1 cellular context compared by ENCODE assay signal in the genomic region with DNA sequence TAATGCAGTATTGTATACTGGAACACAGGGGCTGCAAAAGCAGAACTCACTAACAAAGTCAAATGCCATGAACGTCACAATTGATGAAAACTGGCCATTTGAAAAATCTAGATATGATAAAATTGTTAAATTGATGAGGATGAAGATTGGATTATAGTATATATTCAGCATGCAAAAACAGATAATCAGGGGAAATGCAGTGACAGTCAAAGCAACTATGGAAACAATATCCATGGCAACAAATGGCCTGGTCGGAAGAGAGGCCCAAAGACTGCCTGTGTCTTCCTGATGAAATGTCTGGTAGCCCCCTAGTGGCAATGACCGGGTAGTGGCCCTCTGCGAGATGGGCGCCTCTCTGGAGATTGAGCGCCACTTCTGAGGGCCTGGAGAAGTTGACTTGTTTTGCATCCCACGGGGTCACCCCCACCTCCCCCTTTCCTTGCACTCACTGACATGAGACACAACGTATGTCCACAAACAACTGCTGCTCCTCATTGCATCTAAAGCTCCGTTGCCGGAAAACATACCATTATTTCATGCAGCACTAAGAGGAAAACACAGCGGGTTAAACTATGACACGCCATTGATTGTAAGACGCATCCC.
TF ChIP-seq lines count a peak whose summit lies in the region.

No MANE protein-coding gene starts in this region.

TF ChIP-seq in SK-N-SH, 30 proteins besides CTCF, POLR2A, EP300 and RAD21 (continued from another document):
- TF ChIP-seq, protein P1, sequence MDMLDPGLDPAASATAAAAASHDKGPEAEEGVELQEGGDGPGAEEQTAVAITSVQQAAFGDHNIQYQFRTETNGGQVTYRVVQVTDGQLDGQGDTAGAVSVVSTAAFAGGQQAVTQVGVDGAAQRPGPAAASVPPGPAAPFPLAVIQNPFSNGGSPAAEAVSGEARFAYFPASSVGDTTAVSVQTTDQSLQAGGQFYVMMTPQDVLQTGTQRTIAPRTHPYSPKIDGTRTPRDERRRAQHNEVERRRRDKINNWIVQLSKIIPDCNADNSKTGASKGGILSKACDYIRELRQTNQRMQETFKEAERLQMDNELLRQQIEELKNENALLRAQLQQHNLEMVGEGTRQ (IDR thresholded peaks at IDR 0.05; ENCODE audit: borderline replicate concordance, low read depth, low read length): no peak
- TF ChIP-seq SIN3A (IDR thresholded peaks at IDR 0.05; ENCODE audit: borderline replicate concordance, low read depth, low read length) (no peak), SMC3 (IDR thresholded peaks at IDR 0.05; ENCODE audit: low read depth, low read length) (peak; percentile 80), NFIC (IDR thresholded peaks at IDR 0.05; ENCODE audit: borderline replicate concordance) (no peak), MXI1 (IDR thresholded peaks at IDR 0.05; ENCODE audit: low read depth, low read length) (peak; percentile 68), GATA2 (CRISPR knock-in tag; IDR thresholded peaks at IDR 0.05) (no peak), EZH2phosphoT487 (IDR thresholded peaks at IDR 0.05; ENCODE audit: borderline replicate concordance, low read depth) (no peak), RCOR1 (IDR thresholded peaks at IDR 0.05; ENCODE audit: low read length) (no peak)
- TF ChIP-seq, protein P2, sequence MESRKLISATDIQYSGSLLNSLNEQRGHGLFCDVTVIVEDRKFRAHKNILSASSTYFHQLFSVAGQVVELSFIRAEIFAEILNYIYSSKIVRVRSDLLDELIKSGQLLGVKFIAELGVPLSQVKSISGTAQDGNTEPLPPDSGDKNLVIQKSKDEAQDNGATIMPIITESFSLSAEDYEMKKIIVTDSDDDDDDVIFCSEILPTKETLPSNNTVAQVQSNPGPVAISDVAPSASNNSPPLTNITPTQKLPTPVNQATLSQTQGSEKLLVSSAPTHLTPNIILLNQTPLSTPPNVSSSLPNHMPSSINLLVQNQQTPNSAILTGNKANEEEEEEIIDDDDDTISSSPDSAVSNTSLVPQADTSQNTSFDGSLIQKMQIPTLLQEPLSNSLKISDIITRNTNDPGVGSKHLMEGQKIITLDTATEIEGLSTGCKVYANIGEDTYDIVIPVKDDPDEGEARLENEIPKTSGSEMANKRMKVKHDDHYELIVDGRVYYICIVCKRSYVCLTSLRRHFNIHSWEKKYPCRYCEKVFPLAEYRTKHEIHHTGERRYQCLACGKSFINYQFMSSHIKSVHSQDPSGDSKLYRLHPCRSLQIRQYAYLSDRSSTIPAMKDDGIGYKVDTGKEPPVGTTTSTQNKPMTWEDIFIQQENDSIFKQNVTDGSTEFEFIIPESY (IDR thresholded peaks at IDR 0.05; ENCODE audit: borderline replicate concordance, low read depth): no peak
- TF ChIP-seq, protein P3, sequence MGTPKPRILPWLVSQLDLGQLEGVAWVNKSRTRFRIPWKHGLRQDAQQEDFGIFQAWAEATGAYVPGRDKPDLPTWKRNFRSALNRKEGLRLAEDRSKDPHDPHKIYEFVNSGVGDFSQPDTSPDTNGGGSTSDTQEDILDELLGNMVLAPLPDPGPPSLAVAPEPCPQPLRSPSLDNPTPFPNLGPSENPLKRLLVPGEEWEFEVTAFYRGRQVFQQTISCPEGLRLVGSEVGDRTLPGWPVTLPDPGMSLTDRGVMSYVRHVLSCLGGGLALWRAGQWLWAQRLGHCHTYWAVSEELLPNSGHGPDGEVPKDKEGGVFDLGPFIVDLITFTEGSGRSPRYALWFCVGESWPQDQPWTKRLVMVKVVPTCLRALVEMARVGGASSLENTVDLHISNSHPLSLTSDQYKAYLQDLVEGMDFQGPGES (IDR thresholded peaks at IDR 0.05; ENCODE audit: low read depth, low read length): no peak
- TF ChIP-seq, protein P4, sequence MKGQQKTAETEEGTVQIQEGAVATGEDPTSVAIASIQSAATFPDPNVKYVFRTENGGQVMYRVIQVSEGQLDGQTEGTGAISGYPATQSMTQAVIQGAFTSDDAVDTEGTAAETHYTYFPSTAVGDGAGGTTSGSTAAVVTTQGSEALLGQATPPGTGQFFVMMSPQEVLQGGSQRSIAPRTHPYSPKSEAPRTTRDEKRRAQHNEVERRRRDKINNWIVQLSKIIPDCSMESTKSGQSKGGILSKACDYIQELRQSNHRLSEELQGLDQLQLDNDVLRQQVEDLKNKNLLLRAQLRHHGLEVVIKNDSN (IDR thresholded peaks at IDR 0.05; ENCODE audit: borderline replicate concordance, low read depth): no peak
TF ChIP-seq in SK-N-SH: peak in this region for 2.
